Comparison of ENCODE assay signal across 23 cellular contexts in genomic region chr9:27073841-27074728, GRCh38. TPM values are rescaled to one million over a fixed set of nuclear protein-coding genes. Genes with fewer than 3 reads are reported as not detected.
"Had no signal": no experiment of that assay in that cellular context is flagged by ENCODE, and none has a peak within 500 bp of the region (broad histone marks: within the 10 kb centered on the region; RNA-seq: fewer than 3 reads in every experiment).

No MANE protein-coding gene starts in this region.

- H3K27me3 ChIP-seq: esophagus squamous epithelium, left lung, pancreas, right atrium auricular region had no signal

- H3K27ac ChIP-seq: esophagus squamous epithelium, left lung, pancreas, psoas muscle, right atrium auricular region had no signal

- H3K27me3 Mint-ChIP-seq: activated CD4-positive, alpha-beta memory T cell treated with anti-CD3 and anti-CD28 coated beads, Interleukin-2, amount 10 ng/mL, durations not matched to agents 7 days and 5 days; activated naive CD4-positive, alpha-beta T cell treated with anti-CD3 and anti-CD28 coated beads, Interleukin-2, amount 10 ng/mL, durations not matched to agents 7 days and 5 days had no signal

- H3K36me3 Mint-ChIP-seq: activated naive CD4-positive, alpha-beta T cell treated with anti-CD3 and anti-CD28 coated beads, Interleukin-2, amount 10 ng/mL, durations not matched to agents 7 days and 5 days had no signal

- DNase-seq: activated CD4-positive, alpha-beta memory T cell treated with anti-CD3 and anti-CD28 coated beads, Interleukin-2, amount 10 ng/mL, durations not matched to agents 7 days and 5 days; activated CD4-positive, alpha-beta T cell treated with anti-CD3 and anti-CD28 coated beads for 48 hours; activated CD4-positive, CD25-positive, alpha-beta regulatory T cell; activated effector memory CD4-positive, alpha-beta T cell treated with anti-CD3 and anti-CD28 coated beads, Interleukin-2, amount 50 U/mL, for 16 hours; activated naive CD4-positive, alpha-beta T cell treated with anti-CD3 and anti-CD28 coated beads, Interleukin-2, amount 10 ng/mL, durations not matched to agents 7 days and 5 days; activated T-cell treated with anti-CD3 and anti-CD28 coated beads for 4 hours; anterior cingulate cortex; central memory CD4-positive, alpha-beta T cell; effector memory CD4-positive, alpha-beta T cell; esophagus squamous epithelium; foreskin melanocyte; left lung; pancreas; psoas muscle; stimulated activated CD4-positive, alpha-beta T cell treated with anti-CD3 and anti-CD28 coated beads, Interleukin-4, amount 100 ng/mL, for 24 hours; stimulated activated naive CD8-positive, alpha-beta T cell treated with anti-CD3 and anti-CD28 coated beads, Interleukin-15, Interleukin-2, amounts not matched to agents 100 U/mL and 50 U/mL, for 24 hours; T1000 had no signal

- H3K4me3 Mint-ChIP-seq: activated CD4-positive, alpha-beta memory T cell treated with anti-CD3 and anti-CD28 coated beads, Interleukin-2, amount 10 ng/mL, durations not matched to agents 7 days and 5 days; activated naive CD4-positive, alpha-beta T cell treated with anti-CD3 and anti-CD28 coated beads, Interleukin-2, amount 10 ng/mL, durations not matched to agents 7 days and 5 days; brain; mesothelial cell of epicardium; nephron; T-helper 1 cell treated with Interleukin-12 subunit alpha and Interleukin-12 subunit beta and Interleukin-4 antibody, amounts not matched to agents 30 μg/mL and 1 μg/mL, for 36 hours had no signal

- H3K9me3 Mint-ChIP-seq: activated CD4-positive, alpha-beta memory T cell treated with anti-CD3 and anti-CD28 coated beads, Interleukin-2, amount 10 ng/mL, durations not matched to agents 7 days and 5 days; T-helper 1 cell treated with Interleukin-12 subunit alpha and Interleukin-12 subunit beta and Interleukin-4 antibody, amounts not matched to agents 30 μg/mL and 1 μg/mL, for 36 hours had no signal

- H3K36me3 ChIP-seq: left lung, pancreas, right atrium auricular region had no signal

- H3K27ac Mint-ChIP-seq: activated CD4-positive, alpha-beta memory T cell treated with anti-CD3 and anti-CD28 coated beads, Interleukin-2, amount 10 ng/mL, durations not matched to agents 7 days and 5 days; activated naive CD4-positive, alpha-beta T cell treated with anti-CD3 and anti-CD28 coated beads, Interleukin-2, amount 10 ng/mL, durations not matched to agents 7 days and 5 days; brain; mesothelial cell of epicardium; nephron; T-helper 1 cell treated with Interleukin-12 subunit alpha and Interleukin-12 subunit beta and Interleukin-4 antibody, amounts not matched to agents 30 μg/mL and 1 μg/mL, for 36 hours had no signal

- H3K4me3 ChIP-seq: esophagus squamous epithelium, left lung, lung, pancreas, psoas muscle, right atrium auricular region had no signal

- H3K4me1 ChIP-seq: esophagus squamous epithelium, left lung, pancreas, psoas muscle, right atrium auricular region had no signal

- H3K9me3 ChIP-seq: esophagus squamous epithelium, left lung, pancreas, psoas muscle, right atrium auricular region had no signal

- H3K4me1 Mint-ChIP-seq: activated CD4-positive, alpha-beta memory T cell treated with anti-CD3 and anti-CD28 coated beads, Interleukin-2, amount 10 ng/mL, durations not matched to agents 7 days and 5 days; activated naive CD4-positive, alpha-beta T cell treated with anti-CD3 and anti-CD28 coated beads, Interleukin-2, amount 10 ng/mL, durations not matched to agents 7 days and 5 days; brain; mesothelial cell of epicardium; nephron had no signal

RNA-seq across cellular contexts. Expression of gene TEK, which starts 34.9 kb away (rescaled TPM):
- total RNA-seq: activated CD4-positive, alpha-beta memory T cell treated with anti-CD3 and anti-CD28 coated beads, Interleukin-2, amount 10 ng/mL, durations not matched to agents 7 days and 5 days had no signal
